Comparison of ENCODE assay signal across 10 cellular contexts in the genomic region with DNA sequence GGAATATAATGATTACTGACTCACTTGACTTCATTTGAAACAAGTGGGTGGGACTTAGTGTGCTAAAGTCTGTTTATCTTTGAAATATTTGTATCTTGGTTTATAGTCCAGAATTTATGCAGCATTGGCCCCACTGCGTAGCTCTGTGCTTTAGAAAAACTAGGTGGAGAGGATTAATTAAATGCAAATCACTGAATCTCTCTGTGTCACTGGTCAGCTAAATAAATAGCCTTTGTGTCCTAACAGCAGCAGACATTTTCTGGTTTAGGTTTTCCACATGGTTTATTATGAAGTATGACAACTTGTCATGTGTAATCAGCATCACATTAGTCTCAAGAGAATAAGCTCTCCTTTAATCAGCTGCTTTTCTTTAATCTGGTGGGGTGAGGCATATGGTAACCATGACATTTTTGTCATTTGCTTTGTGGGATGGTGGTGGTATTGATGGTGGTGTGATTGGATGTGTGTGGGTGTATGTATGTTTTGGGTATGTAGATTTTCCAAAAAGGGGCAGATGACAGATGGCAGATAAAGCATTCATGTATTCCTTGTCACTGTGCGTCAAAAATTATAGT. TPM values are rescaled to one million over a fixed set of nuclear protein-coding genes. Genes with fewer than 3 reads are reported as not detected.
DNase-seq lines count a peak whose midpoint lies in the region; ATAC-seq and TF ChIP-seq lines count a peak whose summit lies in the region.
"Had no signal": no experiment of that assay in that cellular context is flagged by ENCODE, and none has a peak within 500 bp of the region (broad histone marks: within the 10 kb centered on the region; RNA-seq: fewer than 3 reads in every experiment).

No MANE protein-coding gene starts in this region.

- H3K9me3 ChIP-seq in SJCRH30 (replicated peaks) = no peaks in the 10 kb centered on the region

- no peak overlapping the region for H3K27ac Mint-ChIP-seq in T-helper 2 cell treated with Interferon-gamma antibody and Interleukin-4, amounts not matched to agents 5 μg/mL and 100 μg/mL, for 36 hours

- H3K4me1 ChIP-seq in SJCRH30 = no peaks in the 10 kb centered on the region

- no peak overlapping the region for H3K4me3 Mint-ChIP-seq in T-helper 2 cell treated with Interferon-gamma antibody and Interleukin-4, amounts not matched to agents 5 μg/mL and 100 μg/mL, for 36 hours

- peaks cover 24% of the 10 kb centered on the region for H3K36me3 ChIP-seq in SJCRH30

- H3K9me3 Mint-ChIP-seq in T-helper 2 cell treated with Interferon-gamma antibody and Interleukin-4, amounts not matched to agents 5 μg/mL and 100 μg/mL, for 36 hours = no peaks in the 10 kb centered on the region

- peak; percentile 70 for ATAC-seq in SK-N-SH treated with all-trans-retinoic acid at 6 μM for 48 hours
- ATAC-seq in HG03439 (IDR thresholded peaks at IDR 0.05; ENCODE audit: unreplicated experiment) = no peak

- H3K27ac ChIP-seq in SJCRH30 = no peak overlapping the region

- peaks cover 9% of the 10 kb centered on the region for H3K36me3 Mint-ChIP-seq in T-helper 2 cell treated with Interferon-gamma antibody and Interleukin-4, amounts not matched to agents 5 μg/mL and 100 μg/mL, for 36 hours (ENCODE audit: low read depth)

- H3K27me3 ChIP-seq in SJCRH30 = no peaks in the 10 kb centered on the region; the same call in 1 of the 2 replicates

- H3K27me3 Mint-ChIP-seq in T-helper 2 cell treated with Interferon-gamma antibody and Interleukin-4, amounts not matched to agents 5 μg/mL and 100 μg/mL, for 36 hours (ENCODE audit: low read depth) = no peaks in the 10 kb centered on the region

- H3K4me1 Mint-ChIP-seq in T-helper 2 cell treated with Interferon-gamma antibody and Interleukin-4, amounts not matched to agents 5 μg/mL and 100 μg/mL, for 36 hours (ENCODE audit: low read depth) = peaks cover 9% of the 10 kb centered on the region

- peak; percentile 41 for DNase-seq in T-helper 2 cell treated with Interferon-gamma antibody and Interleukin-4, amounts not matched to agents 5 μg/mL and 100 μg/mL, for 36 hours (ENCODE audit: low spot score)
- DNase-seq in T-helper 2 cell (no peak), fibroblast of peridontal ligament (ENCODE audit: extremely low read depth) (peak; percentile 33), MV-4-11 (lab: John Stamatoyannopoulos, UW) (no peak), SJCRH30 (no peak)
- DNase-seq in stimulated activated CD4-positive, alpha-beta T cell treated with anti-CD3 and anti-CD28 coated beads, Interleukin-2, amount 100 ng/mL, for 24 hours = peak; percentile 6 to 25
- DNase-seq: KG1, NCI-H774 had no signal

- H3K4me3 ChIP-seq in SJCRH30 = no peak overlapping the region

TF ChIP-seq in SK-N-SH treated with all-trans-retinoic acid at 6 μM for 48 hours, 23 proteins besides CTCF, POLR2A, EP300 and RAD21:
- TF ChIP-seq ZFP30 (CRISPR knock-in tag; IDR thresholded peaks at IDR 0.05) = no peak
- 0 out of 2 replicates have a peak, but pooled peaks have one; percentile 43 for TF ChIP-seq POU6F1 (CRISPR knock-in tag; IDR thresholded peaks at IDR 0.05; ENCODE audit: borderline replicate concordance, low read depth)
- TF ChIP-seq TOX (CRISPR knock-in tag; IDR thresholded peaks at IDR 0.05; ENCODE audit: borderline replicate concordance) = no peak
- peak; percentile 60 for TF ChIP-seq ISL1 (CRISPR knock-in tag; IDR thresholded peaks at IDR 0.05)

RNA-seq across cellular contexts. Expression of gene BCL2L13, which starts 33.9 kb away (rescaled TPM):
- 47.9 and 52.4 TPM in 2 replicates for total RNA-seq in SJCRH30 (2014; rRNA removed; shearing (Covaris generic))

RNA-seq across cellular contexts. Expression of gene ATP6V1E1, which starts 44.0 kb away (rescaled TPM):
- total RNA-seq in SJCRH30 (2014; rRNA removed; shearing (Covaris generic)) = 88.5 and 92.0 TPM in 2 replicates

Comparison
In these comparisons a context has a peak if more than half of its experiments do, and no peak if none do; other contexts are left out.
1. DNase-seq: peak in T-helper 2 cell treated with Interferon-gamma antibody and Interleukin-4, amounts not matched to agents 5 μg/mL and 100 μg/mL, for 36 hours (single experiment), fibroblast of peridontal ligament (single experiment) and stimulated activated CD4-positive, alpha-beta T cell treated with anti-CD3 and anti-CD28 coated beads, Interleukin-2, amount 100 ng/mL, for 24 hours (2 of 2); none in T-helper 2 cell (0 of 5), MV-4-11 (single experiment) and SJCRH30 (0 of 2).